ENCODE assay signal across 8 cellular contexts in the genomic region with DNA sequence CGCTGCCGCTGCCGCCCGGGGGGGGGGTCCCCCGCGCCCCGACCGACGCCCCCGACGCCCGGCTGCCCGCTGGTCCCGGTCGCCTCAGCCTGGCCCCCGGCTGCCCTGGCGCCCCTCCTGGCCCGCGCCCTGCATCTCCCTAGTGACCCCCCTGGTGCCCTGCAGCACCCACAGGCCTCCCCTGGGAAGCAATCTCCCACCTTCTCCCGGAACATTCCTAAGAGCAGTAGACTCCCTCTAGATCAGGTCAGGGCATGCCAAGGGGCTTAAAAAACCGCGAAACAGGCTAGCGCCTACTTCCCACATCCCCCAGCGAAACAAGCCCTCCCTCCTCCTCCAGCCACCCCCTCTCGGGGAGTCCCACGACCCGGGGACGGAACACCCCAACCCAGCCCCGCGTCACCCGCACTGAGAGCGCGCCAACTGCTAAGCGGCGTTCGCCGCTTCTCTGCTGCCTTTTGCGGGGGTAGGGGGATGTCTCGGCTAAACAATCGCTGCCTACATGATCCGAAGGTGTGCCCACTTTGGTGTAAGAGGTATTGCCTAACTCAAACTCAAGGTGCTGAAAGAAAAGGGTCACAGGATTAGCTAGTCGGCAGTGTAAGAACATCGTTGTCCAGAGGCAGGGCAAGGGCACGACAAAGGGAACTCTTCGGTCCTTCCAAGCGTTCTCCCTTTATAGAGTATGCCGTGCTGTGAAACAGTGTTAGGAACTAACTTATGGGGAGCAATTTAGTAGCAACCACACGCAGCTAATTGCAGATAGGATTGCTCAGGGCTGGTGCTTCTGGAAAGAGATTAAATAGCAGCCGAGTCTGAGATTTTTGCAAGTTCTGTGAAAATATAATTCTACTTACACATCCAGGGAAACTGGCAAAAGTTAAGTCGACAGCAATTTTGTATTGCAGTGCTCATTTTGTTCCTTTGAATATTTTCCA. TPM values are rescaled to one million over a fixed set of nuclear protein-coding genes. Genes with fewer than 3 reads are reported as not detected.
A peak's percentile ranks its signal among the peaks of the same experiment; 100 is the strongest.
DNase-seq lines count a peak whose midpoint lies in the region; ATAC-seq and TF ChIP-seq lines count a peak whose summit lies in the region.

No MANE protein-coding gene starts in this region.

- no peak overlapping the region for H3K27ac ChIP-seq in naive thymus-derived CD4-positive, alpha-beta T cell (ENCODE audit: low read depth, low read length)
- peak overlapping the region; percentile 55 to 72 for H3K27ac ChIP-seq in uterus

- TF ChIP-seq CTCF in epithelial cell of proximal tubule (conservative IDR thresholded peaks at IDR 0.05; ENCODE audit: low read depth, low read length) (no peak), uterus (IDR thresholded peaks at IDR 0.05) (no peak)

- no peak overlapping the region for H3K27ac Mint-ChIP-seq in activated CD4-positive, alpha-beta memory T cell treated with anti-CD3 and anti-CD28 coated beads for 36 hours
- H3K27ac Mint-ChIP-seq in naive thymus-derived CD4-positive, alpha-beta T cell, result peak overlapping the region in 1 of 9 donors; percentile 30

- CTCF ChIA-PET in HEK293T (lab: Yijun Ruan, JAX), result no interaction called here
- CTCF ChIA-PET in activated CD4-positive, alpha-beta memory T cell treated with anti-CD3 and anti-CD28 coated beads for 36 hours (lab: Charles Lee), result no interaction called here
- CTCF ChIA-PET in naive thymus-derived CD4-positive, alpha-beta T cell (lab: Charles Lee), result no interaction called here

- peaks cover 16% of the 10 kb centered on the region for H3K4me1 Mint-ChIP-seq in activated CD4-positive, alpha-beta memory T cell treated with anti-CD3 and anti-CD28 coated beads for 36 hours (ENCODE audit: low read depth)
- peaks cover 6 to 22% (median 15%) of the 10 kb centered on the region in 7 donors for H3K4me1 Mint-ChIP-seq in naive thymus-derived CD4-positive, alpha-beta T cell

- peaks cover 51% of the 10 kb centered on the region for H3K27me3 Mint-ChIP-seq in activated CD4-positive, alpha-beta memory T cell treated with anti-CD3 and anti-CD28 coated beads for 36 hours
- H3K27me3 Mint-ChIP-seq in naive thymus-derived CD4-positive, alpha-beta T cell, result peaks cover 48 to 88% (median 65%) of the 10 kb centered on the region in 5 donors

- peak overlapping the region; percentile 64 for H3K4me3 Mint-ChIP-seq in activated CD4-positive, alpha-beta memory T cell treated with anti-CD3 and anti-CD28 coated beads for 36 hours
- H3K4me3 Mint-ChIP-seq in naive thymus-derived CD4-positive, alpha-beta T cell, result peak overlapping the region; percentile 55 to 95 (median 84)

- no peaks in the 10 kb centered on the region for H3K36me3 Mint-ChIP-seq in activated CD4-positive, alpha-beta memory T cell treated with anti-CD3 and anti-CD28 coated beads for 36 hours
- H3K36me3 Mint-ChIP-seq in naive thymus-derived CD4-positive, alpha-beta T cell, result no peaks in the 10 kb centered on the region

- intact Hi-C loops in activated CD4-positive, alpha-beta memory T cell treated with anti-CD3 and anti-CD28 coated beads for 36 hours (cut with micrococcal nuclease), result no loop called here
- intact Hi-C loops in naive thymus-derived CD4-positive, alpha-beta T cell (cut with micrococcal nuclease), result no loop called here
- intact Hi-C loops in uterus (cut with DNase I; ENCODE audit: low total_unique reads), result no loop called here

- DNase-seq in AG08395 (ENCODE audit: low spot score) (peak; percentile 18), HEK293T (ENCODE audit: extremely low spot score) (peak; percentile 21), epithelial cell of proximal tubule (ENCODE audit: low read depth) (no peak), uterus (peak in 1 of 2 donors; percentile 24)
- DNase-seq in activated CD4-positive, alpha-beta memory T cell treated with anti-CD3 and anti-CD28 coated beads for 36 hours, result peak; percentile 33
- peak in 8 of 9 donors; percentile 12 to 37 (median 28) for DNase-seq in naive thymus-derived CD4-positive, alpha-beta T cell

- POLR2A ChIA-PET in HEK293T (lab: Yijun Ruan, JAX), result no interaction called here
- POLR2A ChIA-PET in activated CD4-positive, alpha-beta memory T cell treated with anti-CD3 and anti-CD28 coated beads for 36 hours (lab: Charles Lee), result no interaction called here
- POLR2A ChIA-PET in naive thymus-derived CD4-positive, alpha-beta T cell (lab: Charles Lee), result no interaction called here

- H3K4me3 ChIP-seq in epithelial cell of proximal tubule (ENCODE audit: low read depth, low read length), result peak overlapping the region; percentile 79
- H3K4me3 ChIP-seq in naive thymus-derived CD4-positive, alpha-beta T cell (ENCODE audit: low read length), result peak overlapping the region; percentile 51
- peak overlapping the region; percentile 49 to 69 for H3K4me3 ChIP-seq in uterus

- H3K36me3 ChIP-seq in naive thymus-derived CD4-positive, alpha-beta T cell (ENCODE audit: control insufficient read depth in 2 of 3, insufficient read depth in 3 of 3, low read length in 3 of 3), result no peaks in the 10 kb centered on the region
- no peaks in the 10 kb centered on the region for H3K36me3 ChIP-seq in uterus

- H3K9me3 ChIP-seq in naive thymus-derived CD4-positive, alpha-beta T cell (ENCODE audit: control insufficient read depth in 2 of 3, low read length in 3 of 3), result no peaks in the 10 kb centered on the region
- H3K9me3 ChIP-seq in uterus, result no peaks in the 10 kb centered on the region

- peak; percentile 69 for ATAC-seq in naive thymus-derived CD4-positive, alpha-beta T cell
- ATAC-seq in HG03571 (IDR thresholded peaks at IDR 0.05; ENCODE audit: unreplicated experiment) (no peak), GM21717 (IDR thresholded peaks at IDR 0.05; ENCODE audit: unreplicated experiment) (no peak)

- peaks cover 0 to 8% of the 10 kb centered on the region in 2 donors for H3K4me1 ChIP-seq in naive thymus-derived CD4-positive, alpha-beta T cell (ENCODE audit: control insufficient read depth in 2 of 2, insufficient read depth in 2 of 2, low read length in 2 of 2)
- H3K4me1 ChIP-seq in uterus, result peaks cover 0 to 4% of the 10 kb centered on the region in 2 donors

- peak in 1 of 2 donors; percentile 39 for TF ChIP-seq POLR2A in uterus (IDR thresholded peaks at IDR 0.05)

- H3K9me3 Mint-ChIP-seq in activated CD4-positive, alpha-beta memory T cell treated with anti-CD3 and anti-CD28 coated beads for 36 hours, result no peaks in the 10 kb centered on the region
- no peaks in the 10 kb centered on the region for H3K9me3 Mint-ChIP-seq in naive thymus-derived CD4-positive, alpha-beta T cell

- H3K27me3 ChIP-seq in naive thymus-derived CD4-positive, alpha-beta T cell (ENCODE audit: control insufficient read depth in 2 of 2, insufficient read depth in 2 of 2, low read length in 2 of 2), result peaks cover 0 to 4% of the 10 kb centered on the region in 2 donors
- no peaks in the 10 kb centered on the region for H3K27me3 ChIP-seq in uterus

TF ChIP-seq in HEK293T, 16 proteins besides CTCF, POLR2A, EP300 and RAD21:
- TF ChIP-seq NFRKB (IDR thresholded peaks at IDR 0.05) (no peak), L3MBTL2 (conservative IDR thresholded peaks at IDR 0.05) (0 out of 2 replicates have a peak, but pooled peaks have one; percentile 7)

RNA-seq across cellular contexts. Expression of a gene that starts 0.6 kb away (rescaled TPM):
- total RNA-seq in activated CD4-positive, alpha-beta memory T cell treated with anti-CD3 and anti-CD28 coated beads for 36 hours, result under 1 TPM in 1 of 2 experiments, not detected in 1; 0.29 TPM
- total RNA-seq in epithelial cell of proximal tubule, result 110 and 120 TPM in 2 replicates
- total RNA-seq in naive thymus-derived CD4-positive, alpha-beta T cell, result under 1 TPM in 2 of 5 experiments, not detected in 3; 0.08 to 0.86 TPM
- not detected for polyA plus RNA-seq in naive thymus-derived CD4-positive, alpha-beta T cell
- total RNA-seq in uterus, result 10 to 100 TPM; 16.6 to 86.8 (median 28.2) TPM

Comparison
In these comparisons a context has a peak if more than half of its experiments do, and no peak if none do; other contexts are left out.
1. RNA of a gene that starts 0.6 kb away (total RNA-seq): 110 to 120 TPM in epithelial cell of proximal tubule and 16.6 to 86.8 TPM in uterus; 0.29 TPM in activated CD4-positive, alpha-beta memory T cell treated with anti-CD3 and anti-CD28 coated beads for 36 hours and 0.08 to 0.86 TPM in naive thymus-derived CD4-positive, alpha-beta T cell; every median in the first group is over 4 times any median in the second.
2. Peak in every context shown above with its lines, with median percentiles within 50 percentile points of each other: H3K4me3 ChIP-seq.